In genomic region chr2:195594916-195595694, GRCh38 we compare ENCODE assay signal across 17 cellular contexts.
DNase-seq lines count a peak whose midpoint lies in the region; TF ChIP-seq lines count a peak whose summit lies in the region.
"Had no signal": no experiment of that assay in that cellular context is flagged by ENCODE, and none has a peak within 500 bp of the region (broad histone marks: within the 10 kb centered on the region; RNA-seq: fewer than 3 reads in every experiment).

No MANE protein-coding gene starts in this region.

- H3K4me3 ChIP-seq in BLaER1 treated with 17β-estradiol and CSF1 and Interleukin-3, amounts not matched to agents 10 nM and 100 nM, result peak overlapping the region in 1 of 10 experiments; percentile 0; a peak in 1 of 20 replicates
- no peak overlapping the region for H3K4me3 ChIP-seq in HUES6 (ENCODE audit: low read depth, low read length)
- H3K4me3 ChIP-seq in spleen, result no peak overlapping the region
- H3K4me3 ChIP-seq: SK-N-MC had no signal

- H3K4me1 Mint-ChIP-seq in dendritic cell treated with granulocyte-macrophage colony-stimulating factor and Interleukin-4, amounts not matched to agents 40 ng/mL and 50 ng/mL, for 4 days (ENCODE audit: low read depth), result peaks cover 45% of the 10 kb centered on the region

- peak overlapping the region; percentile 14 to 81 (median 54); a peak in 20 of 22 replicates for H3K4me2 ChIP-seq in BLaER1 treated with 17β-estradiol and CSF1 and Interleukin-3, amounts not matched to agents 10 nM and 100 nM

- TF ChIP-seq POLR2A in spleen (IDR thresholded peaks at IDR 0.05), result no peak

- peaks cover 7% of the 10 kb centered on the region for H3K9me3 Mint-ChIP-seq in dendritic cell treated with granulocyte-macrophage colony-stimulating factor and Interleukin-4, amounts not matched to agents 40 ng/mL and 50 ng/mL, for 4 days

- H3K27ac ChIP-seq in BLaER1 treated with 17β-estradiol and CSF1 and Interleukin-3, amounts not matched to agents 10 nM and 100 nM, result peak overlapping the region in 9 of 11 experiments; percentile 23 to 44 (median 33); a peak in 9 of 22 replicates
- peak overlapping the region; percentile 47; the same call in 1 of the 2 replicates for H3K27ac ChIP-seq in HUES6 (ENCODE audit: low read depth, low read length)
- peak overlapping the region in 6 of 8 donors; percentile 36 to 75 (median 56) for H3K27ac ChIP-seq in spleen
- H3K27ac ChIP-seq: SK-N-MC had no signal

- TF ChIP-seq CTCF in spleen (IDR thresholded peaks at IDR 0.05 in 8 of 11, conservative IDR thresholded peaks at IDR 0.05 in 3 of 11), result no peak

- intact Hi-C loops in dendritic cell treated with granulocyte-macrophage colony-stimulating factor and Interleukin-4, amounts not matched to agents 40 ng/mL and 50 ng/mL, for 4 days (cut with micrococcal nuclease), result no loop called here
- intact Hi-C loops in spleen (cut with DNase I; ENCODE audit: low total_unique reads), result no loop called here

- peak overlapping the region; percentile 83 for H3K27ac Mint-ChIP-seq in dendritic cell treated with granulocyte-macrophage colony-stimulating factor and Interleukin-4, amounts not matched to agents 40 ng/mL and 50 ng/mL, for 4 days
- H3K27ac Mint-ChIP-seq: CD8-positive, alpha-beta T cell had no signal

- no peaks in the 10 kb centered on the region for H3K27me3 ChIP-seq in BLaER1 treated with 17β-estradiol and CSF1 and Interleukin-3, amounts not matched to agents 10 nM and 100 nM
- H3K27me3 ChIP-seq in HUES6 (ENCODE audit: control insufficient read depth, insufficient read depth, low read length), result no peaks in the 10 kb centered on the region
- no peaks in the 10 kb centered on the region for H3K27me3 ChIP-seq in spleen (replicated peaks in 1 of 7)

- H3K4me1 ChIP-seq in BLaER1 treated with 17β-estradiol and CSF1 and Interleukin-3, amounts not matched to agents 10 nM and 100 nM, result peaks cover 22 to 47% (median 31%) of the 10 kb centered on the region in 10 experiments; a peak in 19 of 20 replicates
- peaks cover 32% of the 10 kb centered on the region for H3K4me1 ChIP-seq in HUES6 (ENCODE audit: control insufficient read depth, insufficient read depth, low read length)
- H3K4me1 ChIP-seq in spleen, result peaks cover 5 to 38% (median 12%) of the 10 kb centered on the region in 6 donors

- H3K27me3 Mint-ChIP-seq in dendritic cell treated with granulocyte-macrophage colony-stimulating factor and Interleukin-4, amounts not matched to agents 40 ng/mL and 50 ng/mL, for 4 days, result no peaks in the 10 kb centered on the region
- H3K27me3 Mint-ChIP-seq: IgD-negative memory B cell had no signal

- peaks cover 6 to 32% (median 24%) of the 10 kb centered on the region in 11 experiments; a peak in 20 of 22 replicates for H3K9me3 ChIP-seq in BLaER1 treated with 17β-estradiol and CSF1 and Interleukin-3, amounts not matched to agents 10 nM and 100 nM (replicated peaks in 1 of 11)
- no peaks in the 10 kb centered on the region for H3K9me3 ChIP-seq in HUES6 (ENCODE audit: control insufficient read depth, insufficient read depth, low read depth, low read length)
- H3K9me3 ChIP-seq in spleen, result no peaks in the 10 kb centered on the region

- H3K36me3 ChIP-seq in BLaER1 treated with 17β-estradiol and CSF1 and Interleukin-3, amounts not matched to agents 10 nM and 100 nM, result no peaks in the 10 kb centered on the region
- H3K36me3 ChIP-seq in HUES6 (ENCODE audit: control insufficient read depth, insufficient read depth, low read length), result no peaks in the 10 kb centered on the region; the same call in 1 of the 2 replicates
- H3K36me3 ChIP-seq in spleen, result no peaks in the 10 kb centered on the region

- no peaks in the 10 kb centered on the region for H4K20me1 ChIP-seq in BLaER1 treated with 17β-estradiol and CSF1 and Interleukin-3, amounts not matched to agents 10 nM and 100 nM

- DNase-seq in spleen, result no peak
- DNase-seq in DMS153 (lab: John Stamatoyannopoulos, UW), result no peak
- no peak for DNase-seq in activated gamma-delta T cell (lab: John Stamatoyannopoulos, UW)
- DNase-seq in superior temporal gyrus (ENCODE audit: extremely low spot score), result no peak
- DNase-seq: ACHN; CD8-positive, alpha-beta T cell; EL; H7; NCI-H1436; NCI-H2081; NCI-H2227 treated with DMSO at 0.1 percent for 48 hours; NCI-H526 had no signal

- H3K9ac ChIP-seq in BLaER1 treated with 17β-estradiol and CSF1 and Interleukin-3, amounts not matched to agents 10 nM and 100 nM, result no peak overlapping the region; a peak in 1 of 22 replicates
- H3K9ac ChIP-seq in HUES6 (ENCODE audit: low read length), result no peak overlapping the region

- WGBS in spleen, 5 donors, result 78 to 93% (median 86%) methylated on average over 4 of the region's 4 CpGs

- no peaks in the 10 kb centered on the region for H3K36me3 Mint-ChIP-seq in dendritic cell treated with granulocyte-macrophage colony-stimulating factor and Interleukin-4, amounts not matched to agents 40 ng/mL and 50 ng/mL, for 4 days (ENCODE audit: low read depth)

- peak overlapping the region; percentile 27 for H3K4me3 Mint-ChIP-seq in dendritic cell treated with granulocyte-macrophage colony-stimulating factor and Interleukin-4, amounts not matched to agents 40 ng/mL and 50 ng/mL, for 4 days
- H3K4me3 Mint-ChIP-seq: CD8-positive, alpha-beta T cell had no signal
